In the genomic region with DNA sequence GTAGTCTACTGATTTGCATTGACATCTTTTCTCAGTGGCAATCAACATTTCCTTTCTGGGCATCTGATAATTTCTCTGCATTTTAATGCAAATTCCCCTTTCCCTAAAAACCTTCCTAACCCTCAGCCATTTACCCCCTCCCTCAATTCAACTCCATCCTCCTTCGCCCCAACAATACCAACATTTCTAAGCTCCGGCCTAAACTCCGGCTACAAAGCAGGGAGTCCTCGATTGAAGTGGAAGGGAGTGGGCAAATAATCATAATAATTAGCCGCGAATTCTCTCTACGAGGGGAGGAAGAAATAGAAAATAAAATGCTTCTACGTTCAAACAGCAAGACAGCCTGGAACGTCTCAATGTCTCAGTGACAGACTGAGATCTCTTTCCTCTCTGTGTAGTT, we compare ENCODE assay signal across 8 cellular contexts. TPM values are rescaled to one million over a fixed set of nuclear protein-coding genes. Genes with fewer than 3 reads are reported as not detected.
DNase-seq lines count a peak whose midpoint lies in the region; ATAC-seq, FAIRE-seq and TF ChIP-seq lines count a peak whose summit lies in the region.

No MANE protein-coding gene starts in this region.

- no peak overlapping the region for H3K14ac ChIP-seq in H1 (ENCODE audit: insufficient read length)

- H2BK120ac ChIP-seq in H1 (replicated peaks; ENCODE audit: low read depth, low read length) = no peak overlapping the region

- H2BK15ac ChIP-seq in H1 (ENCODE audit: low read length) = no peak overlapping the region

- H3K27me3 ChIP-seq in H1 (replicated peaks in 1 of 4; ENCODE audit: control insufficient read depth in 3 of 4, extremely low read depth in 1 of 4, insufficient read depth in 3 of 4, low read length in 3 of 4) (no peaks in the 10 kb centered on the region), vagina (no peaks in the 10 kb centered on the region)

- H2BK20ac ChIP-seq in H1 (ENCODE audit: low read length) = no peak overlapping the region

- no peak overlapping the region for H4K91ac ChIP-seq in H1 (replicated peaks; ENCODE audit: insufficient read length, low read length)

- H3K79me1 ChIP-seq in H1 (ENCODE audit: low read depth, low read length) = peaks cover 5% of the 10 kb centered on the region; the same call in 1 of the 2 replicates

- H3K79me2 ChIP-seq in H1 (ENCODE audit: control insufficient read depth in 1 of 2, insufficient read depth in 2 of 2, low read length in 2 of 2) = peaks cover 6 to 81% of the 10 kb centered on the region in 2 experiments; a peak in 3 of 4 replicates

- no peak overlapping the region for H3K4ac ChIP-seq in H1 (replicated peaks; ENCODE audit: insufficient read length, low read depth, low read length)

- H3K27ac ChIP-seq in H1 (ENCODE audit: low read depth, low read length) (no peak overlapping the region), vagina (no peak overlapping the region)

- peaks cover 10 to 20% of the 10 kb centered on the region in 2 experiments for H4K20me1 ChIP-seq in H1 (replicated peaks in 1 of 2; ENCODE audit: control insufficient read depth in 1 of 2, insufficient read depth in 2 of 2, low read length in 2 of 2)

- TF ChIP-seq CTCF in H1 (IDR thresholded peaks at IDR 0.05; ENCODE audit: control extremely low read depth in 1 of 3, insufficient read depth in 1 of 3, low read depth in 1 of 3, low read length in 3 of 3) (no peak), osteocyte (IDR thresholded peaks at IDR 0.05) (no peak), vagina (IDR thresholded peaks at IDR 0.05) (no peak)

- peaks cover 15% of the 10 kb centered on the region; the same call in 1 of the 2 replicates for H3K23me2 ChIP-seq in H1 (ENCODE audit: low read depth, low read length)

- H3K4me3 Mint-ChIP-seq in osteocyte (ENCODE audit: unreplicated experiment) = peak overlapping the region; percentile 86

- ATAC-seq in HG03175 (IDR thresholded peaks at IDR 0.05; ENCODE audit: unreplicated experiment) = no peak

- H3K9me3 ChIP-seq in H1 (ENCODE audit: insufficient read depth in 2 of 2, low read depth in 1 of 2, low read length in 1 of 2) (no peaks in the 10 kb centered on the region), vagina (no peaks in the 10 kb centered on the region)

- 1 to 100% methylated on average over 1 to 9 of the region's 9 CpGs for WGBS in H1 (ENCODE audit: extremely low coverage in 1 of 2, insufficient coverage in 1 of 2, insufficient read length in 1 of 2, insufficient replicate concordance in 2 of 2, low coverage in 1 of 2, low lambda C conversion rate in 2 of 2, missing lambda C conversion rate in 1 of 2), 2 experiments

- H3K4me1 Mint-ChIP-seq in osteocyte (ENCODE audit: unreplicated experiment) = peaks cover 15% of the 10 kb centered on the region

- H3K36me3 ChIP-seq in H1 (ENCODE audit: control insufficient read depth in 2 of 4, insufficient read depth in 4 of 4, low read length in 3 of 4) (peaks cover 16 to 26% (median 20%) of the 10 kb centered on the region in 4 experiments), vagina (no peaks in the 10 kb centered on the region)

- POLR2A ChIA-PET in H1 (lab: Charles Lee; ENCODE audit: partially characterized antibody) = interaction anchor here (0.6 to 3.0 kb wide), 13 partner anchors 9 to 108 kb away, joined by 3 to 31 read pairs (median 7); no protein-coding TSS in a partner anchor

- H2AFZ ChIP-seq in H1 (ENCODE audit: low read length) = no peak overlapping the region

- no peak overlapping the region for H2BK12ac ChIP-seq in H1 (ENCODE audit: low read depth, low read length)

- FAIRE-seq in H1 (lab: Jason Lieb, UNC) = peak; percentile 32

- H2AK5ac ChIP-seq in H1 (ENCODE audit: low read depth, low read length) = no peak overlapping the region

- peak overlapping the region; percentile 91 to 99 for H3K4me2 ChIP-seq in H1 (ENCODE audit: insufficient read depth in 1 of 2, low read depth in 2 of 2, low read length in 2 of 2)

- CTCF ChIA-PET in H1 (lab: Charles Lee; ENCODE audit: partially characterized antibody) = interaction anchor here (0.6 to 2.1 kb wide), 14 partner anchors 10 to 253 kb away, joined by 3 to 10 read pairs (median 4); no protein-coding TSS in a partner anchor

- H4K5ac ChIP-seq in H1 (ENCODE audit: insufficient read length, low read depth, low read length) = no peak overlapping the region

- peak overlapping the region; percentile 20 for H3K27ac Mint-ChIP-seq in osteocyte (ENCODE audit: unreplicated experiment)

- peak overlapping the region; percentile 97; the same call in 1 of the 2 replicates for H2BK5ac ChIP-seq in H1 (ENCODE audit: low read depth, low read length)

- no peaks in the 10 kb centered on the region for H3K27me3 Mint-ChIP-seq in osteocyte (ENCODE audit: unreplicated experiment)

- TF ChIP-seq POLR2A in H1 (IDR thresholded peaks at IDR 0.05; ENCODE audit: control extremely low read depth in 1 of 2, low read depth in 2 of 2, low read length in 2 of 2) (no peak), vagina (IDR thresholded peaks at IDR 0.05) (no peak)

- intact Hi-C loops in vagina (cut with DNase I) = no loop called here

- no peak for TF ChIP-seq RAD21 in H1 (IDR thresholded peaks at IDR 0.05 in 1 of 2, conservative IDR thresholded peaks at IDR 0.05 in 1 of 2; ENCODE audit: low read depth in 2 of 2, low read length in 2 of 2)

- no peak overlapping the region for H3K56ac ChIP-seq in H1 (replicated peaks; ENCODE audit: insufficient read length, low read depth, low read length)

- H4K8ac ChIP-seq in H1 (ENCODE audit: extremely low read depth, insufficient read depth, low read length) = no peak overlapping the region

- H3K23ac ChIP-seq in H1 (ENCODE audit: insufficient read length) = no peak overlapping the region

- H3K9ac ChIP-seq in H1 (replicated peaks in 1 of 4; ENCODE audit: extremely low read depth in 1 of 4, low read depth in 3 of 4, low read length in 3 of 4) = peak overlapping the region in 3 of 4 experiments; percentile 3 to 84 (median 83); a peak in 4 of 7 replicates

- H3K9me3 Mint-ChIP-seq in osteocyte (ENCODE audit: unreplicated experiment) = no peaks in the 10 kb centered on the region

- H3K36me3 Mint-ChIP-seq in osteocyte (ENCODE audit: unreplicated experiment) = peaks cover 14% of the 10 kb centered on the region

- H3K4me1 ChIP-seq in H1 (replicated peaks in 1 of 4; ENCODE audit: control insufficient read depth in 3 of 4, insufficient read depth in 4 of 4, low read length in 3 of 4) = peaks cover 2 to 16% (median 8%) of the 10 kb centered on the region in 4 experiments; a peak in 5 of 7 replicates
- peaks cover 48% of the 10 kb centered on the region for H3K4me1 ChIP-seq in vagina

- H3K4me3 ChIP-seq in GM08714 (ENCODE audit: low read length) = peak overlapping the region; percentile 74
- H3K4me3 ChIP-seq in H1 (ENCODE audit: extremely low read depth in 1 of 4, insufficient read depth in 2 of 4, low read depth in 3 of 4, low read length in 4 of 4) = peak overlapping the region; percentile 74 to 96 (median 87)
- H3K4me3 ChIP-seq in vagina = peak overlapping the region in 1 of 2 donors; percentile 55

- DNase-seq in NCI-H526 treated with DMSO at 0.1 percent for 48 hours (lab: John Stamatoyannopoulos, UW) (peak; percentile 59), H1 (ENCODE audit: low read depth in 1 of 2, low spot score in 2 of 2) (no peak), osteocyte (ENCODE audit: extremely low spot score, unreplicated experiment) (no peak), hippocampal formation (lab: John Stamatoyannopoulos, UW) (no peak), vagina (ENCODE audit: extremely low spot score in 2 of 2) (no peak), retina (no peak)

- TF ChIP-seq EP300 in H1 (IDR thresholded peaks at IDR 0.05; ENCODE audit: borderline replicate concordance in 1 of 2, low read depth in 2 of 2, low read length in 2 of 2) = no peak

- H3K18ac ChIP-seq in H1 (ENCODE audit: extremely low read depth, low read length) = no peak overlapping the region; the same call in 1 of the 2 replicates

TF ChIP-seq in H1, 55 proteins besides CTCF, POLR2A, EP300 and RAD21 (continues in another document):
- TF ChIP-seq NANOG (IDR thresholded peaks at IDR 0.05; ENCODE audit: insufficient read depth, low read depth, low read length, poor library complexity, severe bottlenecking) (no peak), SP1 (IDR thresholded peaks at IDR 0.05; ENCODE audit: low read depth, low read length) (0 out of 2 replicates have a peak, but pooled peaks have one; percentile 46), POU5F1 (IDR thresholded peaks at IDR 0.05; ENCODE audit: low read depth, low read length) (no peak), HDAC6 (IDR thresholded peaks at IDR 0.05; ENCODE audit: low read depth, low read length) (no peak), BCL11A (IDR thresholded peaks at IDR 0.05; ENCODE audit: low read depth in 2 of 2, low read length in 2 of 2) (no peak), SRF (IDR thresholded peaks at IDR 0.05; ENCODE audit: low read depth, low read length) (no peak), BACH1 (IDR thresholded peaks at IDR 0.05; ENCODE audit: low read length) (no peak), MAFK (IDR thresholded peaks at IDR 0.05; ENCODE audit: low read depth, low read length) (no peak), JUND (IDR thresholded peaks at IDR 0.05; ENCODE audit: low read length) (no peak)
- TF ChIP-seq, protein P1, sequence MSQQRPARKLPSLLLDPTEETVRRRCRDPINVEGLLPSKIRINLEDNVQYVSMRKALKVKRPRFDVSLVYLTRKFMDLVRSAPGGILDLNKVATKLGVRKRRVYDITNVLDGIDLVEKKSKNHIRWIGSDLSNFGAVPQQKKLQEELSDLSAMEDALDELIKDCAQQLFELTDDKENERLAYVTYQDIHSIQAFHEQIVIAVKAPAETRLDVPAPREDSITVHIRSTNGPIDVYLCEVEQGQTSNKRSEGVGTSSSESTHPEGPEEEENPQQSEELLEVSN (IDR thresholded peaks at IDR 0.05) = no peak

RNA-seq across cellular contexts. Expression of a gene that starts 4.6 kb away (rescaled TPM):
- 59.3 and 61.3 TPM in 2 replicates for total RNA-seq in H1 (2021; fragmentation: NEBNext Ultra II Directional; extraction: Animal tissue kit (Norgen Biotek cat#: 25700))
- 11.9 and 12.2 TPM in 2 replicates for polyA plus RNA-seq in H1 (2011; rRNA removed)
- 12.9 TPM for polyA plus RNA-seq in H1 (2011; cell fraction: cytosol; rRNA removed)
- 22.4 TPM for polyA plus RNA-seq in H1 (2011; cell fraction: nucleus; rRNA removed)
- polyA plus RNA-seq in H1 (2012, experiment 1 of 2) = 23.1 to 35.1 TPM (median 27.2 TPM) in 4 replicates
- 25.7 TPM for polyA plus RNA-seq in H1 (2012, experiment 2 of 2)
- polyA plus RNA-seq in H1 (2013, experiment 1 of 2) = 28.0 TPM
- polyA plus RNA-seq in H1 (2013, experiment 2 of 2) = 29.7 TPM
- 38.6 and 49.0 TPM in 2 replicates for polyA minus RNA-seq in H1 (2011; rRNA and poly(A)+ RNA removed)
- polyA minus RNA-seq in H1 (2011; cell fraction: cytosol; rRNA and poly(A)+ RNA removed) = 30.3 TPM
- polyA minus RNA-seq in H1 (2011; cell fraction: nucleus; rRNA and poly(A)+ RNA removed) = 83.2 TPM
- total RNA-seq in osteocyte = 9.7 and 10.7 TPM in 2 replicates
- 48.4 TPM for total RNA-seq in vagina
